9 cellular contexts compared by ENCODE assay signal in the genomic region with DNA sequence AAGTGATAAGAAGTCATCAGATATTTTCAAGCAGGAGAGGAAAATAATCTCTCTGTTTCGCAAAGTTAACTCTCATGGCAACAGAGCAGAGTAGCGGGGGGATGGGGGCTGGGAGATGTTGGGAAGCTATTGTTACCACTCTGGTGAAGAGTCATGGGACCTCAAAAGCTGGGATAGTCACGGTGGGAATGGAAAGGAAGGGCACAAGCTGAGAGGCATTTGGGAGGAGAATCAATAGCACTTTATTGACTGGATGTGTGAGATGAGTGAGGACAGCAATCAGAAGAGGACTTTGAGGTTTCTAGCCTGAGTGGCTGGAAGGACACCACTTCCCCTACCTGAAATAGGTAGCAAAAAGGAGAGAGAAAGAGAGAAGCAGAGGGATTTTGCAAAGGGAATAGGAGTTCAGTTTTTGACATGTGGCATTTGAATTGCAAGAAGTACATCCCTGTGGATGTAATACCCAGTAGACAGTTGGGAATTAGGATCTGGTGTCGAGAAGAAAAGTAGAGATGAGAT. TPM values are rescaled to one million over a fixed set of nuclear protein-coding genes. Genes with fewer than 3 reads are reported as not detected.
DNase-seq lines count a peak whose midpoint lies in the region; ATAC-seq and TF ChIP-seq lines count a peak whose summit lies in the region.
"Had no signal": no experiment of that assay in that cellular context is flagged by ENCODE, and none has a peak within 500 bp of the region (broad histone marks: within the 10 kb centered on the region; RNA-seq: fewer than 3 reads in every experiment).

No MANE protein-coding gene starts in this region.

- 11% methylated on average over 4 of the region's 4 CpGs for WGBS in mesenchymal stem cell

- peak overlapping the region; percentile 94 to 97 for H3K18ac ChIP-seq in mesenchymal stem cell (ENCODE audit: low read depth in 1 of 2, low read length in 2 of 2)

- H2AFZ ChIP-seq in mesenchymal stem cell (ENCODE audit: low read depth, low read length) = no peak overlapping the region

- no peaks in the 10 kb centered on the region for H3K9me3 ChIP-seq in HUES6 (ENCODE audit: control insufficient read depth, insufficient read depth, low read depth, low read length)
- H3K9me3 ChIP-seq in colonic mucosa = no peaks in the 10 kb centered on the region
- H3K9me3 ChIP-seq in mesenchymal stem cell (ENCODE audit: control insufficient read depth, low read length) = no peaks in the 10 kb centered on the region

- no peak for ATAC-seq in GM19397 (IDR thresholded peaks at IDR 0.05; ENCODE audit: unreplicated experiment)

- no peak overlapping the region for H3K14ac ChIP-seq in mesenchymal stem cell (ENCODE audit: low read length in 2 of 2)

- H4K91ac ChIP-seq in mesenchymal stem cell (ENCODE audit: low read length) = peak overlapping the region; percentile 100

- peak overlapping the region; percentile 15 to 35 for H3K4ac ChIP-seq in mesenchymal stem cell (ENCODE audit: low read depth in 1 of 2, low read length in 2 of 2)

- peaks cover 2% of the 10 kb centered on the region for H3K79me1 ChIP-seq in mesenchymal stem cell (replicated peaks; ENCODE audit: low read length, poor library complexity, severe bottlenecking)

- H3K4me3 ChIP-seq in HUES6 (ENCODE audit: low read depth, low read length) (peak overlapping the region; percentile 92), colonic mucosa (peak overlapping the region; percentile 49), mesenchymal stem cell (ENCODE audit: insufficient read depth in 1 of 2, low read depth in 1 of 2, low read length in 2 of 2) (peak overlapping the region in 1 of 2 experiments; percentile 81)

- H2BK5ac ChIP-seq in mesenchymal stem cell (ENCODE audit: low read depth, low read length, poor library complexity, severe bottlenecking) = peak overlapping the region; percentile 98

- H2BK15ac ChIP-seq in mesenchymal stem cell (ENCODE audit: low read depth, poor library complexity, severe bottlenecking) = no peak overlapping the region

- peak overlapping the region; percentile 94 for H2BK120ac ChIP-seq in mesenchymal stem cell (ENCODE audit: low read depth, low read length)

- TF ChIP-seq CTCF in 22Rv1 (IDR thresholded peaks at IDR 0.05) (no peak), colonic mucosa (IDR thresholded peaks at IDR 0.05) (no peak)

- no peak for DNase-seq in colonic mucosa
- no peak for DNase-seq in mesenchymal stem cell
- no peak for DNase-seq in NAMALWA (ENCODE audit: low spot score)
- no peak for DNase-seq in kidney tubule cell (ENCODE audit: low spot score)
- no peak for DNase-seq in dermis blood vessel endothelial cell
- DNase-seq: COR-L47 had no signal

- peak overlapping the region; percentile 100 for H3K9ac ChIP-seq in HUES6 (ENCODE audit: low read length)
- peak overlapping the region; percentile 75 to 92 for H3K9ac ChIP-seq in colonic mucosa (ENCODE audit: low read depth in 2 of 2, low read length in 2 of 2)
- peak overlapping the region; percentile 99 for H3K9ac ChIP-seq in mesenchymal stem cell (ENCODE audit: low read length)

- intact Hi-C loops in colonic mucosa (cut with DNase I) = no loop called here

- peak overlapping the region; percentile 94 for H4K8ac ChIP-seq in mesenchymal stem cell (ENCODE audit: low read length)

- H3K4me1 ChIP-seq in HUES6 (ENCODE audit: control insufficient read depth, insufficient read depth, low read length) (peaks cover 25% of the 10 kb centered on the region), colonic mucosa (no peaks in the 10 kb centered on the region), mesenchymal stem cell (ENCODE audit: control insufficient read depth, insufficient read depth, low read depth, low read length) (peaks cover 17% of the 10 kb centered on the region)

- no peak overlapping the region for H2AK5ac ChIP-seq in mesenchymal stem cell (ENCODE audit: low read length, severe bottlenecking)

- peak overlapping the region; percentile 8 to 94 for H2BK12ac ChIP-seq in mesenchymal stem cell (ENCODE audit: low read length in 2 of 2)

- H3K36me3 ChIP-seq in HUES6 (ENCODE audit: control insufficient read depth, insufficient read depth, low read length) (0 out of 2 replicates have a peak, but pooled peaks cover 2% of the 10 kb centered on the region), colonic mucosa (no peaks in the 10 kb centered on the region), mesenchymal stem cell (ENCODE audit: control insufficient read depth in 1 of 2, insufficient read depth in 2 of 2, low read depth in 1 of 2, low read length in 2 of 2) (no peaks in the 10 kb centered on the region)

- H3K27ac ChIP-seq in 22Rv1 (peak overlapping the region; percentile 100), HUES6 (ENCODE audit: low read depth, low read length) (peak overlapping the region; percentile 99), colonic mucosa (peak overlapping the region; percentile 98), mesenchymal stem cell (ENCODE audit: low read length, poor library complexity, severe bottlenecking) (peak overlapping the region; percentile 100)

- peak overlapping the region; percentile 94 for H3K4me2 ChIP-seq in mesenchymal stem cell (ENCODE audit: low read length, poor library complexity, severe bottlenecking)

- H3K27me3 ChIP-seq in HUES6 (ENCODE audit: control insufficient read depth, insufficient read depth, low read length) (no peaks in the 10 kb centered on the region), colonic mucosa (no peaks in the 10 kb centered on the region), mesenchymal stem cell (ENCODE audit: control insufficient read depth in 1 of 2, insufficient read depth in 1 of 2, low read length in 2 of 2) (no peaks in the 10 kb centered on the region)

- H3K23ac ChIP-seq in mesenchymal stem cell (ENCODE audit: low read length in 2 of 2) = no peak overlapping the region

RNA-seq across cellular contexts. Expression of gene SCD, which starts 27.2 kb away (rescaled TPM):
- total RNA-seq in colonic mucosa (100 to 1,000 TPM; 159 to 513 TPM), dermis blood vessel endothelial cell (62.3 and 297 TPM in 2 replicates)
- polyA plus RNA-seq in mesenchymal stem cell (2013, experiment 1 of 2) = 787 TPM
- polyA plus RNA-seq in mesenchymal stem cell (2013, experiment 2 of 2) = 779 TPM

RNA-seq across cellular contexts. Expression of gene PKD2L1, which starts 44.2 kb away (rescaled TPM):
- total RNA-seq in colonic mucosa (under 1 TPM; 0.50 to 0.52 TPM), dermis blood vessel endothelial cell (not detected in 2 replicates)
- polyA plus RNA-seq in mesenchymal stem cell (2013, experiment 1 of 2) = 0.01 TPM
- polyA plus RNA-seq in mesenchymal stem cell (2013, experiment 2 of 2) = not detected
